Comparison of ENCODE assay signal across 13 cellular contexts in the genomic region with DNA sequence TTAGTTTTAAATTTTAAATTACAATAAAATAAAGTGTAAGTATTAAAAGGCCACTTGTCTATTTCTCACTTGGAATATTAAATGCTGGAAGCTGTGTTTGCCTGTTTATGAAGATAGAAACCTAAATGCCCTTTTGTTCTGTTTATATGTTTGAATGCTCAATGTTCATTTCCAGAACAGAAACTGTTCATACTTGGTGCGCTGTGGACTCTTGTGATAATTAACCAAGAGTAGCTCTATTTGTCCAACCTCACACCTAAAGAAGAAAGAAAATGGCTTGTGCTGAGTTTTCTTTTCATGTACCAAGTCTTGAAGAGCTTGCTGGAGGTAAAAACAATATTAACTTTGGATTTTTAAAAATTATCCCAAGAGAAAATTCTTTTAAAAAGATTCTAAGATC. TPM values are rescaled to one million over a fixed set of nuclear protein-coding genes. Genes with fewer than 3 reads are reported as not detected.
DNase-seq lines count a peak whose midpoint lies in the region; ATAC-seq and TF ChIP-seq lines count a peak whose summit lies in the region.
"Had no signal": no experiment of that assay in that cellular context is flagged by ENCODE, and none has a peak within 500 bp of the region (broad histone marks: within the 10 kb centered on the region; RNA-seq: fewer than 3 reads in every experiment).

No MANE protein-coding gene starts in this region.

- TF ChIP-seq CTCF in smooth muscle cell (IDR thresholded peaks at IDR 0.05; ENCODE audit: borderline replicate concordance, insufficient read depth, poor library complexity, severe bottlenecking) (no peak), natural killer cell (IDR thresholded peaks at IDR 0.05) (no peak)

- peaks cover 3 to 18% of the 10 kb centered on the region in 2 donors for H3K4me1 Mint-ChIP-seq in natural killer cell
- peaks cover 6 to 36% (median 19%) of the 10 kb centered on the region in 4 donors for H3K4me1 Mint-ChIP-seq in naive thymus-derived CD8-positive, alpha-beta T cell

- intact Hi-C loops in natural killer cell (cut with micrococcal nuclease) = no loop called here

- H3K9me3 ChIP-seq in smooth muscle cell (replicated peaks; ENCODE audit: low read depth) = no peaks in the 10 kb centered on the region
- H3K9me3 ChIP-seq: Caco-2 had no signal

- no peak overlapping the region for H3K4me3 Mint-ChIP-seq in natural killer cell
- H3K4me3 Mint-ChIP-seq in naive thymus-derived CD8-positive, alpha-beta T cell = no peak overlapping the region
- H3K4me3 Mint-ChIP-seq: activated naive CD4-positive, alpha-beta T cell treated with anti-CD3 and anti-CD28 coated beads, Interleukin-2, amount 50 U/mL, for 24 hours; T-helper 1 cell treated with Interleukin-12 subunit alpha and Interleukin-12 subunit beta and Interleukin-4 antibody, amounts not matched to agents 30 μg/mL and 1 μg/mL, for 36 hours had no signal

- WGBS in smooth muscle cell (ENCODE audit: low lambda C conversion rate) = 97% methylated on average over 1 of the region's 1 CpG

- peaks cover 6% of the 10 kb centered on the region for H3K4me1 ChIP-seq in smooth muscle cell (ENCODE audit: low read depth)

- H3F3A ChIP-seq in smooth muscle cell (ENCODE audit: low read depth) = no peaks in the 10 kb centered on the region

- H3K9ac ChIP-seq in smooth muscle cell (ENCODE audit: low read depth) = no peak overlapping the region

- H3K27ac ChIP-seq in smooth muscle cell (ENCODE audit: low read depth) = no peak overlapping the region

- no peak overlapping the region for H3K27ac Mint-ChIP-seq in natural killer cell
- H3K27ac Mint-ChIP-seq in naive thymus-derived CD8-positive, alpha-beta T cell = no peak overlapping the region
- H3K27ac Mint-ChIP-seq: activated naive CD4-positive, alpha-beta T cell treated with anti-CD3 and anti-CD28 coated beads, Interleukin-2, amount 50 U/mL, for 24 hours; T-helper 1 cell treated with Interleukin-12 subunit alpha and Interleukin-12 subunit beta and Interleukin-4 antibody, amounts not matched to agents 30 μg/mL and 1 μg/mL, for 36 hours had no signal

- no peak overlapping the region for H3K4me2 ChIP-seq in smooth muscle cell

- POLR2A ChIA-PET in naive thymus-derived CD8-positive, alpha-beta T cell (lab: Charles Lee) = interaction anchor here (1.6 kb wide), 1 partner anchor 37 kb away, joined by 3 read pairs; the partner anchor contains the start of gene MED17

- peaks cover 18% of the 10 kb centered on the region for H3K79me2 ChIP-seq in smooth muscle cell (ENCODE audit: low read depth)

- no peak for DNase-seq in smooth muscle cell (lab: John Stamatoyannopoulos, UW; ENCODE audit: unreplicated experiment)
- no peak for DNase-seq in activated CD4-positive, alpha-beta T cell treated with anti-CD3 and anti-CD28 coated beads for 1 hour
- no peak for DNase-seq in natural killer cell
- DNase-seq in naive thymus-derived CD8-positive, alpha-beta T cell = no peak
- DNase-seq in NCI-H748 treated with DMSO at 0.1 percent for 48 hours (lab: John Stamatoyannopoulos, UW) = no peak
- DNase-seq: activated CD4-positive, alpha-beta T cell treated with anti-CD3 and anti-CD28 coated beads, Interleukin-2, amount 50 U/mL, for 4 hours; Caco-2; PC-3 had no signal

- no peaks in the 10 kb centered on the region for H3K36me3 Mint-ChIP-seq in natural killer cell
- peaks cover 0 to 28% (median 5%) of the 10 kb centered on the region in 3 donors for H3K36me3 Mint-ChIP-seq in naive thymus-derived CD8-positive, alpha-beta T cell

- no peaks in the 10 kb centered on the region for H3K36me3 ChIP-seq in smooth muscle cell (ENCODE audit: low read depth)

- H3K9me3 Mint-ChIP-seq in natural killer cell = no peaks in the 10 kb centered on the region
- H3K9me3 Mint-ChIP-seq in naive thymus-derived CD8-positive, alpha-beta T cell = no peaks in the 10 kb centered on the region
- H3K9me3 Mint-ChIP-seq: activated naive CD4-positive, alpha-beta T cell treated with anti-CD3 and anti-CD28 coated beads, Interleukin-2, amount 50 U/mL, for 24 hours; T-helper 1 cell treated with Interleukin-12 subunit alpha and Interleukin-12 subunit beta and Interleukin-4 antibody, amounts not matched to agents 30 μg/mL and 1 μg/mL, for 36 hours had no signal

- H3K27me3 Mint-ChIP-seq in natural killer cell (ENCODE audit: low read depth in 2 of 2) = no peaks in the 10 kb centered on the region
- H3K27me3 Mint-ChIP-seq in naive thymus-derived CD8-positive, alpha-beta T cell = no peaks in the 10 kb centered on the region
- H3K27me3 Mint-ChIP-seq: activated naive CD4-positive, alpha-beta T cell treated with anti-CD3 and anti-CD28 coated beads, Interleukin-2, amount 50 U/mL, for 24 hours had no signal

- H3K4me3 ChIP-seq in smooth muscle cell = peak overlapping the region; percentile 5

- H2AFZ ChIP-seq in smooth muscle cell (ENCODE audit: low read depth) = no peak overlapping the region

- no peaks in the 10 kb centered on the region for H4K20me1 ChIP-seq in smooth muscle cell (ENCODE audit: low read depth)

- ATAC-seq in GM19351 (IDR thresholded peaks at IDR 0.05; ENCODE audit: unreplicated experiment) (peak; percentile 67), HG02678 (IDR thresholded peaks at IDR 0.05; ENCODE audit: unreplicated experiment) (peak; percentile 97), HG03432 (IDR thresholded peaks at IDR 0.05; ENCODE audit: unreplicated experiment) (peak; percentile 88), natural killer cell (no peak)
- ATAC-seq in naive thymus-derived CD8-positive, alpha-beta T cell = no peak
- ATAC-seq: PC-3 had no signal

- no peaks in the 10 kb centered on the region for H3K27me3 ChIP-seq in smooth muscle cell (ENCODE audit: low read depth)

RNA-seq across cellular contexts. Expression of gene C11orf54, which starts 5.7 kb away (rescaled TPM):
- total RNA-seq in smooth muscle cell (12.3 and 13.4 TPM in 2 replicates), natural killer cell (10 to 100 TPM; 15.5 to 25.0 (median 22.7) TPM)
- polyA plus RNA-seq in smooth muscle cell = 6.3 and 8.5 TPM in 2 replicates
- total RNA-seq in naive thymus-derived CD8-positive, alpha-beta T cell = 10 to 100 TPM; 45.9 to 49.2 TPM
- 10 to 100 TPM; 18.7 to 21.6 (median 19.4) TPM for polyA plus RNA-seq in naive thymus-derived CD8-positive, alpha-beta T cell

RNA-seq across cellular contexts. Expression of gene TAF1D, which starts 5.8 kb away (rescaled TPM):
- total RNA-seq in smooth muscle cell (216 and 232 TPM in 2 replicates), natural killer cell (100 to 1,000 TPM in 2 of 3 donors, 10 to 100 TPM in 1; 76.3 to 110 (median 109) TPM)
- polyA plus RNA-seq in smooth muscle cell = 36.9 and 57.6 TPM in 2 replicates
- 100 to 1,000 TPM; 210 to 215 TPM for total RNA-seq in naive thymus-derived CD8-positive, alpha-beta T cell
- 10 to 100 TPM; 22.3 to 25.3 (median 22.4) TPM for polyA plus RNA-seq in naive thymus-derived CD8-positive, alpha-beta T cell

RNA-seq across cellular contexts. Expression of gene MED17, which starts 37.0 kb away (rescaled TPM):
- total RNA-seq in smooth muscle cell (30.6 and 38.3 TPM in 2 replicates), natural killer cell (10 to 100 TPM; 48.8 to 71.5 (median 66.4) TPM)
- 20.2 and 24.9 TPM in 2 replicates for polyA plus RNA-seq in smooth muscle cell
- total RNA-seq in naive thymus-derived CD8-positive, alpha-beta T cell = 10 to 100 TPM; 61.7 to 62.2 TPM
- polyA plus RNA-seq in naive thymus-derived CD8-positive, alpha-beta T cell = 10 to 100 TPM in 2 of 3 donors, 1 to 10 TPM in 1; 7.7 to 20.0 (median 17.1) TPM

Comparison
In these comparisons a context has a peak if more than half of its experiments do, and no peak if none do; other contexts are left out.
1. ATAC-seq: peak in GM19351 (single experiment), HG02678 (single experiment) and HG03432 (single experiment); none in natural killer cell (0 of 3) and naive thymus-derived CD8-positive, alpha-beta T cell (0 of 2).